Comparison of ENCODE assay signal across 1 cellular context in genomic region chr5:159912033-159912800, GRCh38.
A peak's percentile ranks its signal among the peaks of the same experiment; 100 is the strongest.
TF ChIP-seq lines count a peak whose summit lies in the region.

No MANE protein-coding gene starts in this region.

TF ChIP-seq in IMR-90, 13 proteins besides CTCF, POLR2A, EP300 and RAD21 (continued from another document):
- TF ChIP-seq CEBPB (IDR thresholded peaks at IDR 0.05; ENCODE audit: low read depth, low read length) = 0 out of 2 replicates have a peak, but pooled peaks have one; percentile 0
- no peak for TF ChIP-seq USF2 (IDR thresholded peaks at IDR 0.05; ENCODE audit: low read depth, low read length)
- TF ChIP-seq NFE2L2 (IDR thresholded peaks at IDR 0.05; ENCODE audit: low read depth, low read length) = no peak
